ENCODE assay signal across 10 cellular contexts in the genomic region with DNA sequence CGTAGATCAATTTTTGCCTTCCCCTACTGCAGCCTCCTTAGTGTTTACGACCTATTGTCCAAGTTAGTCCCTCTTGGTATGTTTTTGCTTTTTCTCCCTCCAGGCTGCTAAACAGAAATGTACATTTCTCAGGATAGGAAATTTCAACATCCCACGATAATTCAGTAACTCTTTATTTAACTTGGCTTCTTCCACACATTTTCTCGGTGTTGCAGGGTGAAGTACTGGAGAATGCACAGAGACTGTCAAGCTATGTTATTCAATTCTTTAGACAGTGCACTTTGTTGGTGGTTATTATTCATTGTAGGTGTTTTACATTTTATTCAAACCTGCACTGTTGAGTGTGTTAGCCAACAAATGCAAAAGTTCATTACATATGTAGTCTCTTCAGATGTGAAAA.
"Had no signal": no experiment of that assay in that cellular context is flagged by ENCODE, and none has a peak within 500 bp of the region (broad histone marks: within the 10 kb centered on the region; RNA-seq: fewer than 3 reads in every experiment).

No MANE protein-coding gene starts in this region.

- H2AFZ ChIP-seq: GM23248, GM23338 had no signal

- H3K4me2 ChIP-seq: GM23338 had no signal

- H3K9ac ChIP-seq: GM23248 had no signal

- H3K9me3 ChIP-seq: HAP-1 had no signal

- DNase-seq: GM23248, GOT3, H7, H9, HCEC 1CT had no signal

- H3K27ac ChIP-seq: GM23248 had no signal

- H3K4me1 ChIP-seq: HAP-1 had no signal

- ATAC-seq: GM23338, HCT116 had no signal

- H3K27ac Mint-ChIP-seq: GM23338, H9 had no signal

- H3K9me3 Mint-ChIP-seq: GM23338, H9 had no signal

- H3K4me3 Mint-ChIP-seq: GM23338, H9 had no signal

- H3K4me1 Mint-ChIP-seq: H9 had no signal

- FAIRE-seq: H1, H54 had no signal

- H3K36me3 ChIP-seq: HAP-1 had no signal

- H3K4me3 ChIP-seq: GM23248, GM23338, HAP-1 had no signal
